Comparison of ENCODE assay signal across 30 cellular contexts in genomic region chr10:51951601-51952000, GRCh38.
"Had no signal": no experiment of that assay in that cellular context is flagged by ENCODE, and none has a peak within 500 bp of the region (broad histone marks: within the 10 kb centered on the region; RNA-seq: fewer than 3 reads in every experiment).

No MANE protein-coding gene starts in this region.

- FAIRE-seq: astrocyte had no signal

- H3K9me3 Mint-ChIP-seq: activated naive CD4-positive, alpha-beta T cell treated with anti-CD3 and anti-CD28 coated beads, Interleukin-2, amount 10 ng/mL, durations not matched to agents 7 days and 5 days; activated naive CD8-positive, alpha-beta T cell treated with anti-CD3 and anti-CD28 coated beads, Interleukin-2, amount 10 ng/mL, durations not matched to agents 7 days and 5 days; memory B cell; naive thymus-derived CD8-positive, alpha-beta T cell; stimulated activated naive B cell treated with anti-CD40 and anti-IgM and Interleukin-4, amounts not matched to agents 10 μg/mL and 1 μg/mL and 100 μg/mL, for 72 hours; T-helper 1 cell treated with Interleukin-12 subunit alpha and Interleukin-12 subunit beta and Interleukin-4 antibody, amounts not matched to agents 30 μg/mL and 1 μg/mL, for 36 hours; type B pancreatic cell had no signal

- DNase-seq: activated CD4-positive, alpha-beta T cell treated with anti-CD3 and anti-CD28 coated beads for 48 hours; activated CD4-positive, alpha-beta T cell treated with anti-CD3 and anti-CD28 coated beads, Interleukin-2, amount 50 U/mL, for 48 hours; activated CD8-positive, alpha-beta memory T cell treated with anti-CD3 and anti-CD28 coated beads, Interleukin-2, amount 50 U/mL, for 4 hours; activated gamma-delta T cell; activated naive CD4-positive, alpha-beta T cell treated with anti-CD3 and anti-CD28 coated beads, Interleukin-2, amount 10 ng/mL, durations not matched to agents 7 days and 5 days; activated naive CD8-positive, alpha-beta T cell treated with anti-CD3 and anti-CD28 coated beads, Interleukin-2, amount 10 ng/mL, durations not matched to agents 7 days and 5 days; activated T-cell treated with anti-CD3 and anti-CD28 coated beads, Interleukin-2, amount 50 U/mL, for 1 hour; brain microvascular endothelial cell; central memory CD4-positive, alpha-beta T cell; effector CD4-positive, alpha-beta T cell; esophagus squamous epithelium; foreskin melanocyte; glutamatergic neuron; islet precursor cell; midbrain; naive thymus-derived CD8-positive, alpha-beta T cell; right lobe of liver; stimulated activated CD4-positive, alpha-beta T cell treated with anti-CD3 and anti-CD28 coated beads, Interleukin-15, amount 100 ng/mL, for 24 hours; stimulated activated CD4-positive, alpha-beta T cell treated with anti-CD3 and anti-CD28 coated beads, Interleukin-2, amount 100 ng/mL, for 24 hours; stimulated activated naive B cell treated with anti-CD40 and anti-IgM and Interleukin-4, amounts not matched to agents 10 μg/mL and 1 μg/mL and 100 μg/mL, for 72 hours; stomach; T-helper 9 cell; WERI-Rb-1 had no signal

- H3K27me3 ChIP-seq: brain microvascular endothelial cell, esophagus squamous epithelium, hepatocyte, right lobe of liver, stomach had no signal

- H3K4me3 Mint-ChIP-seq: activated naive CD4-positive, alpha-beta T cell treated with anti-CD3 and anti-CD28 coated beads, Interleukin-2, amount 10 ng/mL, durations not matched to agents 7 days and 5 days; activated naive CD8-positive, alpha-beta T cell treated with anti-CD3 and anti-CD28 coated beads, Interleukin-2, amount 10 ng/mL, durations not matched to agents 7 days and 5 days; dendritic cell treated with granulocyte-macrophage colony-stimulating factor and Interleukin-4, amounts not matched to agents 40 ng/mL and 50 ng/mL, for 4 days; memory B cell; naive thymus-derived CD8-positive, alpha-beta T cell; stimulated activated naive B cell treated with anti-CD40 and anti-IgM and Interleukin-4, amounts not matched to agents 10 μg/mL and 1 μg/mL and 100 μg/mL, for 72 hours; T-helper 1 cell treated with Interleukin-12 subunit alpha and Interleukin-12 subunit beta and Interleukin-4 antibody, amounts not matched to agents 30 μg/mL and 1 μg/mL, for 36 hours; type B pancreatic cell had no signal

- H3K36me3 Mint-ChIP-seq: activated naive CD4-positive, alpha-beta T cell treated with anti-CD3 and anti-CD28 coated beads, Interleukin-2, amount 10 ng/mL, durations not matched to agents 7 days and 5 days; activated naive CD8-positive, alpha-beta T cell treated with anti-CD3 and anti-CD28 coated beads, Interleukin-2, amount 10 ng/mL, durations not matched to agents 7 days and 5 days; memory B cell; naive thymus-derived CD8-positive, alpha-beta T cell; stimulated activated naive B cell treated with anti-CD40 and anti-IgM and Interleukin-4, amounts not matched to agents 10 μg/mL and 1 μg/mL and 100 μg/mL, for 72 hours; type B pancreatic cell had no signal

- H3K4me1 Mint-ChIP-seq: activated naive CD4-positive, alpha-beta T cell treated with anti-CD3 and anti-CD28 coated beads, Interleukin-2, amount 10 ng/mL, durations not matched to agents 7 days and 5 days; activated naive CD8-positive, alpha-beta T cell treated with anti-CD3 and anti-CD28 coated beads, Interleukin-2, amount 10 ng/mL, durations not matched to agents 7 days and 5 days; memory B cell; naive thymus-derived CD8-positive, alpha-beta T cell; stimulated activated naive B cell treated with anti-CD40 and anti-IgM and Interleukin-4, amounts not matched to agents 10 μg/mL and 1 μg/mL and 100 μg/mL, for 72 hours had no signal

- H3K4me1 ChIP-seq: right lobe of liver had no signal

- H3K27ac ChIP-seq: brain microvascular endothelial cell, esophagus squamous epithelium, hepatocyte, right lobe of liver, SK-N-MC, stomach, WERI-Rb-1 had no signal

- H3K27ac Mint-ChIP-seq: activated naive CD4-positive, alpha-beta T cell treated with anti-CD3 and anti-CD28 coated beads, Interleukin-2, amount 10 ng/mL, durations not matched to agents 7 days and 5 days; activated naive CD8-positive, alpha-beta T cell treated with anti-CD3 and anti-CD28 coated beads, Interleukin-2, amount 10 ng/mL, durations not matched to agents 7 days and 5 days; dendritic cell treated with granulocyte-macrophage colony-stimulating factor and Interleukin-4, amounts not matched to agents 40 ng/mL and 50 ng/mL, for 4 days; memory B cell; naive thymus-derived CD8-positive, alpha-beta T cell; stimulated activated naive B cell treated with anti-CD40 and anti-IgM and Interleukin-4, amounts not matched to agents 10 μg/mL and 1 μg/mL and 100 μg/mL, for 72 hours; T-helper 1 cell treated with Interleukin-12 subunit alpha and Interleukin-12 subunit beta and Interleukin-4 antibody, amounts not matched to agents 30 μg/mL and 1 μg/mL, for 36 hours; type B pancreatic cell had no signal

- H3K27me3 Mint-ChIP-seq: activated naive CD8-positive, alpha-beta T cell treated with anti-CD3 and anti-CD28 coated beads, Interleukin-2, amount 10 ng/mL, durations not matched to agents 7 days and 5 days; dendritic cell treated with granulocyte-macrophage colony-stimulating factor and Interleukin-4, amounts not matched to agents 40 ng/mL and 50 ng/mL, for 4 days; memory B cell; type B pancreatic cell had no signal

- H3K4me3 ChIP-seq: esophagus squamous epithelium, hepatocyte, right lobe of liver, SK-N-MC, stomach had no signal

- H3K9me3 ChIP-seq: esophagus squamous epithelium, right lobe of liver, stomach had no signal

- H3K36me3 ChIP-seq: brain microvascular endothelial cell, esophagus squamous epithelium, right lobe of liver, stomach, WERI-Rb-1 had no signal
